ENCODE assay signal across 31 cellular contexts in genomic region chr2:237147317-237147716, GRCh38.
"Had no signal": no experiment of that assay in that cellular context is flagged by ENCODE, and none has a peak within 500 bp of the region (broad histone marks: within the 10 kb centered on the region; RNA-seq: fewer than 3 reads in every experiment).

No MANE protein-coding gene starts in this region.

- H3K27me3 ChIP-seq: breast epithelium, esophagus squamous epithelium, neural progenitor cell, stomach, thyroid gland, upper lobe of right lung had no signal

- H3K4me1 Mint-ChIP-seq: neural progenitor cell; stimulated activated naive B cell treated with anti-CD40 and anti-IgM and Interleukin-4, amounts not matched to agents 10 μg/mL and 1 μg/mL and 100 μg/mL, for 72 hours had no signal

- H3K27ac Mint-ChIP-seq: activated CD4-positive, alpha-beta memory T cell treated with anti-CD3 and anti-CD28 coated beads for 36 hours; dendritic cell treated with granulocyte-macrophage colony-stimulating factor and Interleukin-4, amounts not matched to agents 40 ng/mL and 50 ng/mL, for 4 days; endodermal cell; natural killer cell; neural progenitor cell; stimulated activated naive B cell treated with anti-CD40 and anti-IgM and Interleukin-4, amounts not matched to agents 10 μg/mL and 1 μg/mL and 100 μg/mL, for 72 hours had no signal

- H3K36me3 ChIP-seq: breast epithelium, esophagus squamous epithelium, lower lobe of right lung, neural progenitor cell, stomach, thyroid gland, upper lobe of right lung, WERI-Rb-1 had no signal

- ATAC-seq: left lobe of liver; lower lobe of right lung; natural killer cell; psoas muscle; stimulated activated naive B cell treated with anti-CD40 and anti-IgM and Interleukin-4, amounts not matched to agents 10 μg/mL and 1 μg/mL and 100 μg/mL, for 72 hours; upper lobe of right lung had no signal

- H3K4me3 Mint-ChIP-seq: activated CD4-positive, alpha-beta memory T cell treated with anti-CD3 and anti-CD28 coated beads for 36 hours; activated CD4-positive, alpha-beta T cell treated with anti-CD3 and anti-CD28 coated beads, Interleukin-2, amount 10 ng/mL, durations not matched to agents 24 days and 14 days; activated T-helper 1 cell treated with anti-CD3 and anti-CD28 coated beads, Interleukin-12 subunit alpha, Interleukin-12 subunit beta, Interleukin-2, Interleukin-4 antibody, amounts not matched to agents 30 ng/mL and 10 ng/mL and 1 ng/mL, durations not matched to agents 14 hours and 24 hours and 36 hours; dendritic cell treated with granulocyte-macrophage colony-stimulating factor and Interleukin-4, amounts not matched to agents 40 ng/mL and 50 ng/mL, for 4 days; endodermal cell; natural killer cell; neural progenitor cell; stimulated activated naive B cell treated with anti-CD40 and anti-IgM and Interleukin-4, amounts not matched to agents 10 μg/mL and 1 μg/mL and 100 μg/mL, for 72 hours had no signal

- H3K4me2 ChIP-seq: neural progenitor cell, smooth muscle cell had no signal

- H3K4me3 ChIP-seq: breast epithelium, esophagus squamous epithelium, lower lobe of right lung, neural progenitor cell, psoas muscle, smooth muscle cell, stomach, thyroid gland, upper lobe of right lung had no signal

- H3K27me3 Mint-ChIP-seq: stimulated activated naive B cell treated with anti-CD40 and anti-IgM and Interleukin-4, amounts not matched to agents 10 μg/mL and 1 μg/mL and 100 μg/mL, for 72 hours had no signal

- DNase-seq: activated CD4-positive, alpha-beta memory T cell treated with anti-CD3 and anti-CD28 coated beads for 36 hours; activated CD4-positive, alpha-beta T cell treated with anti-CD3 and anti-CD28 coated beads, Interleukin-2, amount 10 ng/mL, durations not matched to agents 24 days and 14 days; activated CD4-positive, CD25-positive, alpha-beta regulatory T cell treated with anti-CD3 and anti-CD28 coated beads, Interleukin-2, amount 50 U/mL, for 72 hours; activated CD8-positive, alpha-beta memory T cell treated with anti-CD3 and anti-CD28 coated beads, Interleukin-2, amount 50 U/mL, for 4 hours; activated effector memory CD4-positive, alpha-beta T cell treated with anti-CD3 and anti-CD28 coated beads, Interleukin-2, amount 50 U/mL, for 16 hours; activated naive CD4-positive, alpha-beta T cell treated with anti-CD3 and anti-CD28 coated beads, Interleukin-2, amount 50 U/mL, for 16 hours; activated T-cell treated with anti-CD3 and anti-CD28 coated beads, Interleukin-2, amount 50 U/mL, for 1 hour; central memory CD4-positive, alpha-beta T cell; endodermal cell; esophagus squamous epithelium; foreskin melanocyte; kidney glomerular epithelial cell; lower lobe of right lung; mesenchymal stem cell; natural killer cell; occipital lobe; psoas muscle; stimulated activated CD4-positive, alpha-beta T cell treated with anti-CD3 and anti-CD28 coated beads, Interleukin-1b, Interleukin-23, amount 100 ng/mL, for 48 hours; stimulated activated naive B cell treated with anti-CD40 and anti-IgM and Interleukin-4, amounts not matched to agents 10 μg/mL and 1 μg/mL and 100 μg/mL, for 72 hours; stomach; T1000; thyroid gland; upper lobe of right lung; WERI-Rb-1 had no signal

- H3K9ac ChIP-seq: neural progenitor cell, parathyroid adenoma had no signal

- H3K27ac ChIP-seq: breast epithelium, esophagus squamous epithelium, lower lobe of right lung, neural progenitor cell, parathyroid adenoma, psoas muscle, stomach, thyroid gland, upper lobe of right lung, WERI-Rb-1 had no signal

- H3K36me3 Mint-ChIP-seq: neural progenitor cell had no signal

- H3K4me1 ChIP-seq: breast epithelium, esophagus squamous epithelium, lower lobe of right lung, neural progenitor cell, parathyroid adenoma, psoas muscle, stomach had no signal

- H3K79me2 ChIP-seq: parathyroid adenoma had no signal

- H2AFZ ChIP-seq: neural progenitor cell, parathyroid adenoma had no signal

- H3K9me3 ChIP-seq: thyroid gland had no signal
